Comparison of ENCODE assay signal across 8 cellular contexts in the genomic region with DNA sequence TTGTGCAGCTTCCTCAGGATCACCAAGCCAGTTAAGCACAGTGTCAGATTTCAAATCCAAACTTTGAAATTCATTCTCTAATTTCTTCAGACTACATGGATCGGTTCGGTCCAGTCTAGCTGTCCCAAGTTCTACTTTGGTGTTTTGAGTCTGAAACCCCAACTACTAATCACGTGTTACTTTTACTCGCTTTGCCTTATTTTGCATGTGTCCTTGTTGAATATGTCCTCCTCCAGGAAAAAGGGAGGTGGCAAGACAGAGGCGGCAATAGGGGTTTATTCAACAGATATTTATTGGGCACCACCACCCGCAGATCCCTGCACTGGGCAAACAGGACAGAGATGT. TPM values are rescaled to one million over a fixed set of nuclear protein-coding genes. Genes with fewer than 3 reads are reported as not detected.
DNase-seq lines count a peak whose midpoint lies in the region; ATAC-seq and TF ChIP-seq lines count a peak whose summit lies in the region.

No MANE protein-coding gene starts in this region.

- H3K4me1 ChIP-seq in HAP-1 (peaks cover 39% of the 10 kb centered on the region), heart right ventricle (peaks cover 0 to 47% (median 26%) of the 10 kb centered on the region in 9 donors), skeletal muscle tissue (ENCODE audit: control insufficient read depth in 3 of 3, insufficient read depth in 3 of 3, low read length in 3 of 3) (peaks cover 11 to 13% (median 12%) of the 10 kb centered on the region in 3 donors)

- H3K4me3 ChIP-seq in HAP-1 (peak overlapping the region; percentile 20), heart right ventricle (peak overlapping the region; percentile 18 to 59 (median 53)), skeletal muscle tissue (ENCODE audit: low read length in 3 of 3) (peak overlapping the region; percentile 57 to 87 (median 77))

- peak overlapping the region; percentile 65 to 81 (median 75) for H3K4me3 Mint-ChIP-seq in T-cell

- 1 to 2% methylated on average over 6 of the region's 6 CpGs for WGBS in heart right ventricle, 2 donors

- H3K27ac ChIP-seq in heart right ventricle: peak overlapping the region in 9 of 10 donors; percentile 8 to 82 (median 39)
- H3K27ac ChIP-seq in skeletal muscle tissue (ENCODE audit: low read depth, low read length): peak overlapping the region; percentile 1

- H3K27ac Mint-ChIP-seq in T-cell: peak overlapping the region in 1 of 2 donors; percentile 1

- H3K27me3 Mint-ChIP-seq in T-cell: peaks cover 64 to 76% of the 10 kb centered on the region in 2 donors

- H3K9me3 Mint-ChIP-seq in T-cell: peaks cover 0 to 8% (median 5%) of the 10 kb centered on the region in 3 donors

- POLR2A ChIA-PET in T-cell (lab: Charles Lee): no interaction called here

- no peak for TF ChIP-seq CTCF in heart right ventricle (IDR thresholded peaks at IDR 0.05)

- H3K4me1 Mint-ChIP-seq in T-cell: peaks cover 10 to 21% (median 12%) of the 10 kb centered on the region in 3 donors

- DNase-seq in HAP-1 (ENCODE audit: low spot score in 2 of 2): no peak
- DNase-seq in T-cell: no peak
- DNase-seq in heart right ventricle: no peak
- DNase-seq in NCI-H446 treated with DMSO at 0.1 percent for 48 hours (lab: John Stamatoyannopoulos, UW): no peak
- DNase-seq in epidermal melanocyte (ENCODE audit: insufficient read length, low spot score): no peak
- no peak for DNase-seq in NCI-H748 treated with DMSO at 0.1 percent for 48 hours (lab: John Stamatoyannopoulos, UW)

- H3K36me3 Mint-ChIP-seq in T-cell: no peaks in the 10 kb centered on the region

- in situ Hi-C loops in HAP-1 (cut with MboI; ENCODE audit: low sequenced_read_pairs): no loop called here

- no peak for ATAC-seq in T-cell (replicated peaks in 1 of 4)
- peak in 4 of 8 donors; percentile 1 to 8 (median 4) for ATAC-seq in heart right ventricle
- ATAC-seq in HG02759 (IDR thresholded peaks at IDR 0.05; ENCODE audit: unreplicated experiment): no peak

- CTCF ChIA-PET in T-cell (lab: Charles Lee): interaction anchor here in 1 of 2 donors (0.7 to 1.4 kb wide), 2 partner anchors 36 to 484 kb away, joined by 4 to 7 read pairs; no protein-coding TSS in a partner anchor

- H3K27me3 ChIP-seq in HAP-1 (ENCODE audit: low read depth): peaks cover 11% of the 10 kb centered on the region
- peaks cover 0 to 48% (median 0%) of the 10 kb centered on the region in 7 donors for H3K27me3 ChIP-seq in heart right ventricle
- no peaks in the 10 kb centered on the region for H3K27me3 ChIP-seq in skeletal muscle tissue (ENCODE audit: control insufficient read depth in 3 of 3, insufficient read depth in 3 of 3, low read length in 3 of 3)

- H3K9ac ChIP-seq in skeletal muscle tissue (ENCODE audit: low read depth in 1 of 3, low read length in 3 of 3): peak overlapping the region; percentile 4 to 54 (median 35)

- H3K9me3 ChIP-seq in HAP-1 (no peaks in the 10 kb centered on the region), heart right ventricle (peaks cover 0 to 9% (median 0%) of the 10 kb centered on the region in 11 donors), skeletal muscle tissue (ENCODE audit: control insufficient read depth in 3 of 3, low read length in 3 of 3) (peaks cover 0 to 2% (median 0%) of the 10 kb centered on the region in 3 donors)

- no peaks in the 10 kb centered on the region for H3K36me3 ChIP-seq in HAP-1 (replicated peaks)
- H3K36me3 ChIP-seq in heart right ventricle: no peaks in the 10 kb centered on the region
- H3K36me3 ChIP-seq in skeletal muscle tissue (ENCODE audit: control insufficient read depth in 3 of 3, insufficient read depth in 3 of 3, low read length in 3 of 3): no peaks in the 10 kb centered on the region

- intact Hi-C loops in heart right ventricle (cut with DNase I): no loop called here

RNA-seq across cellular contexts. Expression of gene GXYLT2, which starts 0.5 kb away (rescaled TPM):
- total RNA-seq in T-cell (under 1 TPM in 2 of 5 donors, not detected in 3; 0.09 to 0.19 TPM), heart right ventricle (10 to 100 TPM; 10.3 to 26.7 (median 14.6) TPM), skeletal muscle tissue (31.8 TPM)
- polyA plus RNA-seq in heart right ventricle: 1 to 10 TPM; 1.5 to 2.2 TPM

RNA-seq across cellular contexts. Expression of gene SHQ1, which starts 39.1 kb away (rescaled TPM):
- total RNA-seq in T-cell (10 to 100 TPM; 16.6 to 29.0 (median 27.8) TPM), heart right ventricle (10 to 100 TPM; 13.9 to 24.0 (median 19.7) TPM), skeletal muscle tissue (21.4 TPM)
- 10 to 100 TPM in 1 of 2 donors, 1 to 10 TPM in 1; 8.0 to 14.3 TPM for polyA plus RNA-seq in heart right ventricle

Comparison
In these comparisons a context has a peak if more than half of its experiments do, and no peak if none do; other contexts are left out.
1. H3K4me3 ChIP-seq: peak in every context shown above with its lines; median percentile 77 in skeletal muscle tissue; 53 in heart right ventricle; 20 in HAP-1.
2. RNA of gene GXYLT2, which starts 0.5 kb away (total RNA-seq): 31.8 TPM in skeletal muscle tissue (single experiment) and 10.3 to 26.7 TPM in heart right ventricle; 0.09 to 0.19 TPM in T-cell; every median in the first group is over 4 times any median in the second.